ENCODE assay signal across 2 cellular contexts in genomic region chr14:45041641-45042040, GRCh38.
TF ChIP-seq lines count a peak whose summit lies in the region.

No MANE protein-coding gene starts in this region.

TF ChIP-seq in HepG2, 621 proteins besides CTCF, POLR2A, EP300 and RAD21:
- no peak for TF ChIP-seq ZNF607 (CRISPR knock-in tag; IDR thresholded peaks at IDR 0.05; ENCODE audit: borderline replicate concordance)
- TF ChIP-seq ZNF777 (CRISPR knock-in tag; IDR thresholded peaks at IDR 0.05): no peak
- TF ChIP-seq MTF2 (CRISPR knock-in tag; IDR thresholded peaks at IDR 0.05; ENCODE audit: borderline replicate concordance): no peak
- no peak for TF ChIP-seq MAFK (conservative IDR thresholded peaks at IDR 0.05 in 1 of 2, IDR thresholded peaks at IDR 0.05 in 1 of 2; ENCODE audit: low read length in 2 of 2)
- no peak for TF ChIP-seq GABPB1 (CRISPR knock-in tag; IDR thresholded peaks at IDR 0.05)
- no peak for TF ChIP-seq ZFAT (CRISPR knock-in tag; conservative IDR thresholded peaks at IDR 0.05)
- no peak for TF ChIP-seq ZNF747 (CRISPR knock-in tag; IDR thresholded peaks at IDR 0.05; ENCODE audit: borderline replicate concordance)
- no peak for TF ChIP-seq PRMT3 (CRISPR knock-in tag; IDR thresholded peaks at IDR 0.05; ENCODE audit: borderline replicate concordance, low read depth)
- TF ChIP-seq ZNF337 (CRISPR knock-in tag; IDR thresholded peaks at IDR 0.05; ENCODE audit: borderline replicate concordance, low read depth): no peak
- no peak for TF ChIP-seq PRDM4 (CRISPR knock-in tag; IDR thresholded peaks at IDR 0.05; ENCODE audit: borderline replicate concordance)
- no peak for TF ChIP-seq ZBTB34 (CRISPR knock-in tag; IDR thresholded peaks at IDR 0.05)
- no peak for TF ChIP-seq ZC3H13 (CRISPR knock-in tag; IDR thresholded peaks at IDR 0.05)
- no peak for TF ChIP-seq DPF2 (CRISPR knock-in tag; IDR thresholded peaks at IDR 0.05; ENCODE audit: borderline replicate concordance, low read depth)
- TF ChIP-seq ZNF800 (CRISPR knock-in tag; IDR thresholded peaks at IDR 0.05): no peak
- no peak for TF ChIP-seq ZMYM3 (CRISPR knock-in tag; IDR thresholded peaks at IDR 0.05)
- TF ChIP-seq ZNF280B (CRISPR knock-in tag; IDR thresholded peaks at IDR 0.05; ENCODE audit: borderline replicate concordance): no peak
- no peak for TF ChIP-seq ELF4 (CRISPR knock-in tag; IDR thresholded peaks at IDR 0.05; ENCODE audit: borderline replicate concordance)
- no peak for TF ChIP-seq FOXC1 (CRISPR knock-in tag; IDR thresholded peaks at IDR 0.05; ENCODE audit: borderline replicate concordance)
- TF ChIP-seq ZFP62 (CRISPR knock-in tag; IDR thresholded peaks at IDR 0.05): no peak

TF ChIP-seq in endothelial cell of umbilical vein, 7 proteins besides CTCF, POLR2A, EP300 and RAD21:
- TF ChIP-seq POLR2AphosphoS5 (IDR thresholded peaks at IDR 0.05; ENCODE audit: insufficient read depth, low read depth, low read length): no peak
- no peak for TF ChIP-seq MAX (IDR thresholded peaks at IDR 0.05; ENCODE audit: insufficient read depth, insufficient read length)
- no peak for TF ChIP-seq EZH2 (IDR thresholded peaks at IDR 0.05; ENCODE audit: borderline replicate concordance, low read depth, low read length, severe bottlenecking)
- TF ChIP-seq MYC (IDR thresholded peaks at IDR 0.05; ENCODE audit: low read depth, low read length): no peak
- TF ChIP-seq JUN (IDR thresholded peaks at IDR 0.05; ENCODE audit: borderline replicate concordance, insufficient read depth, insufficient read length, low read depth): no peak
- TF ChIP-seq GATA2 (IDR thresholded peaks at IDR 0.05; ENCODE audit: insufficient read depth, insufficient read length, low read depth, low read length): no peak
- TF ChIP-seq FOS (IDR thresholded peaks at IDR 0.05; ENCODE audit: borderline replicate concordance, insufficient read depth, low read length): no peak
